ENCODE assay signal across 12 cellular contexts in genomic region chr11:36356201-36356600, GRCh38.
DNase-seq lines count a peak whose midpoint lies in the region; ATAC-seq, FAIRE-seq and TF ChIP-seq lines count a peak whose summit lies in the region.
"Had no signal": no experiment of that assay in that cellular context is flagged by ENCODE, and none has a peak within 500 bp of the region (broad histone marks: within the 10 kb centered on the region; RNA-seq: fewer than 3 reads in every experiment).

No MANE protein-coding gene starts in this region.

- TF ChIP-seq CTCF in chondrocyte (IDR thresholded peaks at IDR 0.05) (no peak), coronary artery (IDR thresholded peaks at IDR 0.05) (no peak)

- H3K27ac Mint-ChIP-seq in chondrocyte (ENCODE audit: unreplicated experiment): peak overlapping the region; percentile 9

- no peaks in the 10 kb centered on the region for H3K9me3 Mint-ChIP-seq in chondrocyte (ENCODE audit: low read depth)

- DNase-seq in GM12892 (ENCODE audit: insufficient read length) (no peak), chondrocyte (ENCODE audit: low spot score) (no peak), coronary artery (ENCODE audit: low spot score) (no peak), SW 1271 (lab: John Stamatoyannopoulos, UW) (no peak), NCI-H82 treated with DMSO at 0.1 percent for 48 hours (lab: John Stamatoyannopoulos, UW; ENCODE audit: unreplicated experiment) (no peak), DMS114 treated with DMSO at 0.1 percent for 48 hours (lab: John Stamatoyannopoulos, UW; ENCODE audit: unreplicated experiment) (no peak)
- DNase-seq: cerebellar nuclear complex had no signal

- H3K27ac ChIP-seq in coronary artery: no peak overlapping the region
- H3K27ac ChIP-seq: KMS-11 had no signal

- peaks cover 48% of the 10 kb centered on the region for H3K4me1 Mint-ChIP-seq in chondrocyte (ENCODE audit: low read depth)

- TF ChIP-seq POLR2A in GM12892 (IDR thresholded peaks at IDR 0.05; ENCODE audit: low read depth, low read length): no peak

- H3K36me3 Mint-ChIP-seq in chondrocyte (ENCODE audit: low read depth): no peaks in the 10 kb centered on the region

- ATAC-seq in GM21367 (IDR thresholded peaks at IDR 0.05; ENCODE audit: unreplicated experiment) (peak; percentile 75), HG03432 (IDR thresholded peaks at IDR 0.05; ENCODE audit: unreplicated experiment) (peak; percentile 74)

- peak; percentile 73 for FAIRE-seq in GM12892 (lab: Jason Lieb, UNC)
- FAIRE-seq: G401.6, TTC549 had no signal

- no peaks in the 10 kb centered on the region for H3K27me3 Mint-ChIP-seq in chondrocyte (ENCODE audit: low read depth)

- H3K4me3 ChIP-seq in coronary artery: no peak overlapping the region

- no peak overlapping the region for H3K4me3 Mint-ChIP-seq in chondrocyte (ENCODE audit: unreplicated experiment)
